9 cellular contexts compared by ENCODE assay signal in genomic region chr2:38598991-38599295, GRCh38. TPM values are rescaled to one million over a fixed set of nuclear protein-coding genes. Genes with fewer than 3 reads are reported as not detected.
A peak's percentile ranks its signal among the peaks of the same experiment; 100 is the strongest.
DNase-seq lines count a peak whose midpoint lies in the region; ATAC-seq lines count a peak whose summit lies in the region.
"Had no signal": no experiment of that assay in that cellular context is flagged by ENCODE, and none has a peak within 500 bp of the region (broad histone marks: within the 10 kb centered on the region; RNA-seq: fewer than 3 reads in every experiment).

No MANE protein-coding gene starts in this region.

- no peak overlapping the region for H3K27ac ChIP-seq in mesodermal cell (ENCODE audit: low read depth, low read length, severe bottlenecking)

- no peak overlapping the region for H3K9ac ChIP-seq in adipocyte (ENCODE audit: low read length)

- H3K4me1 ChIP-seq in adipocyte (ENCODE audit: control insufficient read depth, insufficient read depth, low read length) (peaks cover 40% of the 10 kb centered on the region), mesodermal cell (ENCODE audit: control insufficient read depth, insufficient read depth, low read length, poor library complexity, severe bottlenecking) (peaks cover 14% of the 10 kb centered on the region)

- peaks cover 14 to 34% of the 10 kb centered on the region in 2 donors for H3K4me1 Mint-ChIP-seq in immature natural killer cell

- peak; percentile 15 for DNase-seq in CD1c-positive myeloid dendritic cell (ENCODE audit: extremely low spot score)
- peak; percentile 2 for DNase-seq in H7
- DNase-seq in adipocyte (ENCODE audit: low read depth), result peak; percentile 47
- DNase-seq in COR-L47 (lab: John Stamatoyannopoulos, UW), result no peak
- DNase-seq in immature natural killer cell, result no peak
- DNase-seq in middle frontal gyrus (ENCODE audit: extremely low spot score, low spot score), result no peak
- DNase-seq: aorta had no signal

- H3K9me3 ChIP-seq in adipocyte (ENCODE audit: control insufficient read depth, low read length) (no peaks in the 10 kb centered on the region), mesodermal cell (ENCODE audit: control insufficient read depth, low read length) (no peaks in the 10 kb centered on the region)

- peaks cover 3 to 11% (median 9%) of the 10 kb centered on the region in 3 donors for H3K27me3 Mint-ChIP-seq in immature natural killer cell (ENCODE audit: low read depth in 3 of 3)

- H3K36me3 ChIP-seq in H7 (replicated peaks; ENCODE audit: control insufficient read depth, insufficient read depth, low read length) (no peaks in the 10 kb centered on the region), adipocyte (ENCODE audit: control insufficient read depth, insufficient read depth, low read length, severe bottlenecking) (no peaks in the 10 kb centered on the region), mesodermal cell (ENCODE audit: control insufficient read depth, insufficient read depth, low read length) (peaks cover 18% of the 10 kb centered on the region)

- no peak for ATAC-seq in GM21825 (IDR thresholded peaks at IDR 0.05; ENCODE audit: unreplicated experiment)

- 50% methylated on average over 1 of the region's 1 CpG; no CpG with 5 or more reads in 1 of the 2 experiments for WGBS in mesodermal cell (ENCODE audit: insufficient coverage in 2 of 2), 2 experiments

- H3K36me3 Mint-ChIP-seq in immature natural killer cell, result no peaks in the 10 kb centered on the region

- H3K27ac Mint-ChIP-seq in immature natural killer cell, result peak overlapping the region in 1 of 6 donors; percentile 41

- H3K4me3 Mint-ChIP-seq in immature natural killer cell, result no peak overlapping the region

- H3K9me3 Mint-ChIP-seq in immature natural killer cell, result no peaks in the 10 kb centered on the region

- no peaks in the 10 kb centered on the region for H3K27me3 ChIP-seq in H7 (ENCODE audit: control insufficient read depth, insufficient read depth, low read length)
- H3K27me3 ChIP-seq in adipocyte (replicated peaks; ENCODE audit: control insufficient read depth, insufficient read depth, low read length), result no peaks in the 10 kb centered on the region

- no peak overlapping the region for H3K4me3 ChIP-seq in H7 (ENCODE audit: insufficient read depth, low read depth, low read length)
- H3K4me3 ChIP-seq in adipocyte (ENCODE audit: low read length), result no peak overlapping the region
- peak overlapping the region; percentile 79 for H3K4me3 ChIP-seq in mesodermal cell (ENCODE audit: extremely low read depth, insufficient read depth, low read length, poor library complexity, severe bottlenecking)

RNA-seq across cellular contexts. Expression of gene HNRNPLL, which starts 3.8 kb away (rescaled TPM):
- total RNA-seq in H7 (2014; rRNA removed; shearing (Covaris generic)), result 71.6 and 72.1 TPM in 2 replicates
- polyA plus RNA-seq in mesodermal cell (2013, experiment 1 of 2), result 66.8 TPM
- polyA plus RNA-seq in mesodermal cell (2013, experiment 2 of 2), result 70.1 TPM
- 10 to 100 TPM in 2 of 3 donors, 1 to 10 TPM in 1; 7.4 to 13.9 (median 11.5) TPM for polyA plus RNA-seq in immature natural killer cell

Comparison
In these comparisons a context has a peak if more than half of its experiments do, and no peak if none do; other contexts are left out.
1. DNase-seq: peak in CD1c-positive myeloid dendritic cell (single experiment), H7 (single experiment) and adipocyte (single experiment); none in COR-L47 (single experiment), immature natural killer cell (0 of 3) and middle frontal gyrus (single experiment).